In genomic region chr2:63698825-63699548, GRCh38 we compare ENCODE assay signal across 8 cellular contexts.
DNase-seq lines count a peak whose midpoint lies in the region; ATAC-seq and TF ChIP-seq lines count a peak whose summit lies in the region.

No MANE protein-coding gene starts in this region.

- H3K9me3 ChIP-seq in Caco-2 (peaks cover 5% of the 10 kb centered on the region; the same call in 1 of the 2 replicates), esophagus muscularis mucosa (no peaks in the 10 kb centered on the region), muscle layer of duodenum (ENCODE audit: control insufficient read depth in 1 of 2, low read length in 2 of 2) (no peaks in the 10 kb centered on the region)
- no peaks in the 10 kb centered on the region for H3K9me3 ChIP-seq in effector memory CD4-positive, alpha-beta T cell (ENCODE audit: control insufficient read depth, low read length)

- no peak overlapping the region for H3K4me3 ChIP-seq in Caco-2 (ENCODE audit: low read depth, low read length)
- no peak overlapping the region for H3K4me3 ChIP-seq in HL-60 (replicated peaks; ENCODE audit: insufficient read depth, low read length)
- H3K4me3 ChIP-seq in esophagus muscularis mucosa: no peak overlapping the region
- no peak overlapping the region for H3K4me3 ChIP-seq in muscle layer of duodenum (ENCODE audit: low read depth in 1 of 2, low read length in 2 of 2)
- H3K4me3 ChIP-seq in effector memory CD4-positive, alpha-beta T cell (ENCODE audit: insufficient read depth, low read depth, low read length, poor library complexity, severe bottlenecking): no peak overlapping the region

- BruUV-seq in Caco-2 (replicated peaks; lab: Mats Ljungman, UMichigan): no TSS peak

- no peaks in the 10 kb centered on the region for H3K9me3 Mint-ChIP-seq in Caco-2 (ENCODE audit: unreplicated experiment)

- TF ChIP-seq CTCF in Caco-2 (IDR thresholded peaks at IDR 0.05; ENCODE audit: insufficient read depth in 1 of 2, low read depth in 1 of 2, low read length in 1 of 2, severe bottlenecking in 1 of 2, unreplicated experiment in 1 of 2) (peak; percentile 57 to 65), HL-60 (IDR thresholded peaks at IDR 0.05; ENCODE audit: insufficient read depth, low read length) (peak; percentile 21), esophagus muscularis mucosa (IDR thresholded peaks at IDR 0.05) (peak; percentile 54 to 62 (median 61))

- H3K27me3 ChIP-seq in Caco-2 (replicated peaks; ENCODE audit: control insufficient read depth, insufficient read depth, low read length) (no peaks in the 10 kb centered on the region), HL-60 (ENCODE audit: insufficient read depth, poor library complexity, severe bottlenecking) (no peaks in the 10 kb centered on the region), esophagus muscularis mucosa (no peaks in the 10 kb centered on the region), muscle layer of duodenum (ENCODE audit: low read depth, low read length) (no peaks in the 10 kb centered on the region)
- no peaks in the 10 kb centered on the region for H3K27me3 ChIP-seq in effector memory CD4-positive, alpha-beta T cell (replicated peaks; ENCODE audit: control insufficient read depth, insufficient read depth, low read length, poor library complexity, severe bottlenecking)

- H3K27ac ChIP-seq in HL-60 (replicated peaks) (no peak overlapping the region), esophagus muscularis mucosa (replicated peaks in 1 of 4) (peak overlapping the region; percentile 18 to 66 (median 46)), muscle layer of duodenum (ENCODE audit: low read length) (peak overlapping the region; percentile 35)
- H3K27ac ChIP-seq in effector memory CD4-positive, alpha-beta T cell (ENCODE audit: insufficient read depth, low read length, poor library complexity, severe bottlenecking): no peak overlapping the region

- no peak overlapping the region for H3K4me3 Mint-ChIP-seq in Caco-2 (ENCODE audit: unreplicated experiment)

- intact Hi-C loops in Caco-2 (cut with micrococcal nuclease; ENCODE audit: unreplicated experiment) (loop anchor here (1.0 to 2.0 kb wide), 3 partner anchors 36 to 162 kb away; partner anchors contain the start of gene UGP2), esophagus muscularis mucosa (cut with DNase I) (loop anchor here (10.0 kb wide), 1 partner anchor 156 kb away; no protein-coding TSS in a partner anchor)

- DNase-seq in Caco-2: peak; percentile 62 to 69
- DNase-seq in HL-60 (ENCODE audit: low read depth in 1 of 2, low spot score in 1 of 2): peak in 1 of 2 experiments; percentile 28
- peak; percentile 64 for DNase-seq in SK-N-DZ (ENCODE audit: low spot score)
- DNase-seq in esophagus muscularis mucosa (ENCODE audit: extremely low spot score): no peak
- no peak for DNase-seq in effector memory CD4-positive, alpha-beta T cell

- peaks cover 8% of the 10 kb centered on the region for H3K4me1 ChIP-seq in Caco-2
- H3K4me1 ChIP-seq in esophagus muscularis mucosa: peaks cover 0 to 9% (median 6%) of the 10 kb centered on the region in 4 donors
- H3K4me1 ChIP-seq in muscle layer of duodenum (ENCODE audit: control insufficient read depth in 1 of 2, insufficient read depth in 2 of 2, low read length in 2 of 2): no peaks in the 10 kb centered on the region
- H3K4me1 ChIP-seq in effector memory CD4-positive, alpha-beta T cell (ENCODE audit: control insufficient read depth, insufficient read depth, low read length, poor library complexity, severe bottlenecking): no peaks in the 10 kb centered on the region

- ATAC-seq in GM18508 (IDR thresholded peaks at IDR 0.05; ENCODE audit: insufficient read depth, unreplicated experiment): peak; percentile 55
- ATAC-seq in HG03097 (IDR thresholded peaks at IDR 0.05; ENCODE audit: low FRiP score, unreplicated experiment): no peak

- 59% methylated on average over 6 of the region's 6 CpGs for WGBS in esophagus muscularis mucosa

- H3K27ac Mint-ChIP-seq in Caco-2 (ENCODE audit: unreplicated experiment): peak overlapping the region; percentile 34

- TF ChIP-seq POLR2A in esophagus muscularis mucosa (IDR thresholded peaks at IDR 0.05; ENCODE audit: low read depth): no peak

- TF ChIP-seq EP300 in esophagus muscularis mucosa (IDR thresholded peaks at IDR 0.05): no peak

- POLR2A ChIA-PET in Caco-2 (lab: Charles Lee): interaction anchor here (0.5 to 1.0 kb wide), 4 partner anchors 37 to 180 kb away, joined by 3 to 7 read pairs (median 4); partner anchors contain the start of gene UGP2

- CTCF ChIA-PET in Caco-2 (lab: Charles Lee): interaction anchor here (0.6 to 2.6 kb wide), 12 partner anchors 9 to 183 kb away, joined by 3 to 22 read pairs (median 4); partner anchors contain the start of gene UGP2

- no peaks in the 10 kb centered on the region for H3K36me3 ChIP-seq in Caco-2 (ENCODE audit: control insufficient read depth, insufficient read depth, low read length)
- H3K36me3 ChIP-seq in esophagus muscularis mucosa: no peaks in the 10 kb centered on the region
- H3K36me3 ChIP-seq in muscle layer of duodenum (ENCODE audit: control insufficient read depth in 1 of 2, insufficient read depth in 2 of 2, low read length in 2 of 2): no peaks in the 10 kb centered on the region
- H3K36me3 ChIP-seq in effector memory CD4-positive, alpha-beta T cell (ENCODE audit: control insufficient read depth, insufficient read depth, low read length): no peaks in the 10 kb centered on the region

- peaks cover 9% of the 10 kb centered on the region for H3K4me1 Mint-ChIP-seq in Caco-2 (ENCODE audit: low read depth, unreplicated experiment)

- no peaks in the 10 kb centered on the region for H3K27me3 Mint-ChIP-seq in Caco-2 (ENCODE audit: insufficient read depth, unreplicated experiment)

- H3K36me3 Mint-ChIP-seq in Caco-2 (ENCODE audit: insufficient read depth, unreplicated experiment): no peaks in the 10 kb centered on the region

Comparison
In these comparisons a context has a peak if more than half of its experiments do, and no peak if none do; other contexts are left out.
1. DNase-seq: peak in Caco-2 (2 of 2) and SK-N-DZ (single experiment); none in esophagus muscularis mucosa (single experiment) and effector memory CD4-positive, alpha-beta T cell (0 of 3).
2. H3K27ac ChIP-seq: peak in esophagus muscularis mucosa (4 of 4) and muscle layer of duodenum (single experiment); none in HL-60 (single experiment) and effector memory CD4-positive, alpha-beta T cell (single experiment).
3. Peak in every context shown above with its lines, with median percentiles within 50 percentile points of each other: CTCF ChIP-seq.